In genomic region chr17:42272576-42272975, GRCh38 we compare ENCODE assay signal across 16 cellular contexts. TPM values are rescaled to one million over a fixed set of nuclear protein-coding genes. Genes with fewer than 3 reads are reported as not detected.
DNase-seq lines count a peak whose midpoint lies in the region; ATAC-seq and TF ChIP-seq lines count a peak whose summit lies in the region.
"Had no signal": no experiment of that assay in that cellular context is flagged by ENCODE, and none has a peak within 500 bp of the region (broad histone marks: within the 10 kb centered on the region; RNA-seq: fewer than 3 reads in every experiment).

No MANE protein-coding gene starts in this region.

- CTCF ChIA-PET in activated CD4-positive, alpha-beta T cell treated with anti-CD3 and anti-CD28 coated beads, Interleukin-2, amount 10 ng/mL, durations not matched to agents 7 days and 5 days (lab: Charles Lee), result no interaction called here

- no peak for TF ChIP-seq CTCF in BE2C (IDR thresholded peaks at IDR 0.05; ENCODE audit: low read depth, low read length)

- peak overlapping the region; percentile 95 for H3K4me3 Mint-ChIP-seq in activated CD4-positive, alpha-beta T cell treated with anti-CD3 and anti-CD28 coated beads, Interleukin-2, amount 10 ng/mL, durations not matched to agents 7 days and 5 days
- peak overlapping the region; percentile 97 for H3K4me3 Mint-ChIP-seq in T-helper 2 cell treated with Interferon-gamma antibody and Interleukin-4, amounts not matched to agents 5 μg/mL and 100 μg/mL, for 36 hours
- peak overlapping the region; percentile 89 to 92 for H3K4me3 Mint-ChIP-seq in effector memory CD8-positive, alpha-beta T cell

- no peaks in the 10 kb centered on the region for H3K27me3 ChIP-seq in BE2C
- H3K27me3 ChIP-seq: suprapubic skin had no signal

- peaks cover 3% of the 10 kb centered on the region for H3K4me1 ChIP-seq in BE2C

- POLR2A ChIA-PET in activated CD4-positive, alpha-beta T cell treated with anti-CD3 and anti-CD28 coated beads, Interleukin-2, amount 10 ng/mL, durations not matched to agents 7 days and 5 days (lab: Charles Lee), result no interaction called here

- H3K9me3 Mint-ChIP-seq in activated CD4-positive, alpha-beta T cell treated with anti-CD3 and anti-CD28 coated beads, Interleukin-2, amount 10 ng/mL, durations not matched to agents 7 days and 5 days, result no peaks in the 10 kb centered on the region
- no peaks in the 10 kb centered on the region for H3K9me3 Mint-ChIP-seq in T-helper 2 cell treated with Interferon-gamma antibody and Interleukin-4, amounts not matched to agents 5 μg/mL and 100 μg/mL, for 36 hours
- H3K9me3 Mint-ChIP-seq in effector memory CD8-positive, alpha-beta T cell, result no peaks in the 10 kb centered on the region

- no peaks in the 10 kb centered on the region for H3K36me3 ChIP-seq in BE2C
- H3K36me3 ChIP-seq: suprapubic skin had no signal

- H3K4me1 Mint-ChIP-seq in activated CD4-positive, alpha-beta T cell treated with anti-CD3 and anti-CD28 coated beads, Interleukin-2, amount 10 ng/mL, durations not matched to agents 7 days and 5 days, result peaks cover 71% of the 10 kb centered on the region
- H3K4me1 Mint-ChIP-seq in T-helper 2 cell treated with Interferon-gamma antibody and Interleukin-4, amounts not matched to agents 5 μg/mL and 100 μg/mL, for 36 hours (ENCODE audit: low read depth), result peaks cover 57% of the 10 kb centered on the region
- peaks cover 50 to 76% of the 10 kb centered on the region in 2 donors for H3K4me1 Mint-ChIP-seq in effector memory CD8-positive, alpha-beta T cell (ENCODE audit: low read depth in 2 of 2)

- peaks cover 26% of the 10 kb centered on the region for H3K36me3 Mint-ChIP-seq in activated CD4-positive, alpha-beta T cell treated with anti-CD3 and anti-CD28 coated beads, Interleukin-2, amount 10 ng/mL, durations not matched to agents 7 days and 5 days (ENCODE audit: low read depth)
- H3K36me3 Mint-ChIP-seq in T-helper 2 cell treated with Interferon-gamma antibody and Interleukin-4, amounts not matched to agents 5 μg/mL and 100 μg/mL, for 36 hours (ENCODE audit: low read depth), result peaks cover 18% of the 10 kb centered on the region
- peaks cover 49% of the 10 kb centered on the region for H3K36me3 Mint-ChIP-seq in effector memory CD8-positive, alpha-beta T cell (ENCODE audit: insufficient read depth)

- no peaks in the 10 kb centered on the region for H3K27me3 Mint-ChIP-seq in activated CD4-positive, alpha-beta T cell treated with anti-CD3 and anti-CD28 coated beads, Interleukin-2, amount 10 ng/mL, durations not matched to agents 7 days and 5 days
- H3K27me3 Mint-ChIP-seq in T-helper 2 cell treated with Interferon-gamma antibody and Interleukin-4, amounts not matched to agents 5 μg/mL and 100 μg/mL, for 36 hours (ENCODE audit: low read depth), result no peaks in the 10 kb centered on the region
- no peaks in the 10 kb centered on the region for H3K27me3 Mint-ChIP-seq in effector memory CD8-positive, alpha-beta T cell
- H3K27me3 Mint-ChIP-seq: progenitor cell of endocrine pancreas had no signal

- peak overlapping the region; percentile 91 for H3K27ac Mint-ChIP-seq in activated CD4-positive, alpha-beta T cell treated with anti-CD3 and anti-CD28 coated beads, Interleukin-2, amount 10 ng/mL, durations not matched to agents 7 days and 5 days
- H3K27ac Mint-ChIP-seq in T-helper 2 cell treated with Interferon-gamma antibody and Interleukin-4, amounts not matched to agents 5 μg/mL and 100 μg/mL, for 36 hours, result peak overlapping the region; percentile 90
- peak overlapping the region; percentile 93 to 97 for H3K27ac Mint-ChIP-seq in effector memory CD8-positive, alpha-beta T cell
- H3K27ac Mint-ChIP-seq: progenitor cell of endocrine pancreas had no signal

- no peaks in the 10 kb centered on the region for H3K9me3 ChIP-seq in BE2C
- H3K9me3 ChIP-seq: suprapubic skin had no signal

- no peak for DNase-seq in activated CD4-positive, alpha-beta T cell treated with anti-CD3 and anti-CD28 coated beads, Interleukin-2, amount 10 ng/mL, durations not matched to agents 7 days and 5 days
- DNase-seq in activated CD4-positive, alpha-beta T cell treated with anti-CD3 and anti-CD28 coated beads, Interleukin-2, amount 50 U/mL, for 48 hours, result no peak
- DNase-seq in T-helper 2 cell treated with Interferon-gamma antibody and Interleukin-4, amounts not matched to agents 5 μg/mL and 100 μg/mL, for 36 hours (ENCODE audit: low spot score), result no peak
- DNase-seq in effector memory CD8-positive, alpha-beta T cell, result no peak
- peak; percentile 16 for DNase-seq in stimulated activated CD8-positive, alpha-beta memory T cell treated with anti-CD3 and anti-CD28 coated beads, Interleukin-4, amount 100 ng/mL, for 48 hours
- DNase-seq in BE2C, result no peak
- DNase-seq: GDM1, kidney glomerular epithelial cell, NCI-H1694 treated with DMSO at 0.1 percent for 48 hours, NCI-H510A treated with DMSO at 0.1 percent for 48 hours had no signal

- peak; percentile 13 for ATAC-seq in effector memory CD8-positive, alpha-beta T cell (replicated peaks)
- ATAC-seq in GM21825 (IDR thresholded peaks at IDR 0.05; ENCODE audit: unreplicated experiment) (no peak), HG02840 (IDR thresholded peaks at IDR 0.05; ENCODE audit: low FRiP score, unreplicated experiment) (no peak)

- H3K4me3 ChIP-seq in BE2C (ENCODE audit: low read depth, low read length), result no peak overlapping the region
- H3K4me3 ChIP-seq: coronary artery, SK-N-MC, suprapubic skin had no signal

RNA-seq across cellular contexts. Expression of gene STAT5B, which starts 3.6 kb away (rescaled TPM):
- 100 to 1,000 TPM; 150 to 164 TPM for total RNA-seq in activated CD4-positive, alpha-beta T cell treated with anti-CD3 and anti-CD28 coated beads, Interleukin-2, amount 10 ng/mL, durations not matched to agents 7 days and 5 days
- polyA plus RNA-seq in BE2C (2012; ENCODE audit: insufficient read depth, insufficient read length, low read depth), result 19.0 TPM

RNA-seq across cellular contexts. Expression of gene STAT5A, which starts 15.7 kb away (rescaled TPM):
- 100 to 1,000 TPM in 1 of 2 experiments, 10 to 100 TPM in 1; 99.5 to 108 TPM for total RNA-seq in activated CD4-positive, alpha-beta T cell treated with anti-CD3 and anti-CD28 coated beads, Interleukin-2, amount 10 ng/mL, durations not matched to agents 7 days and 5 days
- polyA plus RNA-seq in BE2C (2012; ENCODE audit: insufficient read depth, insufficient read length, low read depth), result 11.8 TPM
